ENCODE assay signal across 1 cellular context in genomic region chr1:23122796-23123195, GRCh38.
TF ChIP-seq lines count a peak whose summit lies in the region.

No MANE protein-coding gene starts in this region.

TF ChIP-seq in HepG2, 621 proteins besides CTCF, POLR2A, EP300 and RAD21 (continued from another document):
- TF ChIP-seq E2F1 (CRISPR knock-in tag; IDR thresholded peaks at IDR 0.05) = no peak
- TF ChIP-seq ZNF678 (CRISPR knock-in tag; IDR thresholded peaks at IDR 0.05) = no peak
- TF ChIP-seq ZFP36L2 (CRISPR knock-in tag; IDR thresholded peaks at IDR 0.05) = no peak
- no peak for TF ChIP-seq SRSF9 (IDR thresholded peaks at IDR 0.05; ENCODE audit: borderline replicate concordance, insufficient read depth, low read depth, low read length, poor library complexity, severe bottlenecking)
- no peak for TF ChIP-seq SNAPC5 (CRISPR knock-in tag; IDR thresholded peaks at IDR 0.05; ENCODE audit: borderline replicate concordance)
- no peak for TF ChIP-seq POLR2AphosphoS5 (IDR thresholded peaks at IDR 0.05; ENCODE audit: low read depth, low read length)
- TF ChIP-seq ZNF646 (CRISPR knock-in tag; IDR thresholded peaks at IDR 0.05) = no peak
- no peak for TF ChIP-seq ZFAT (CRISPR knock-in tag; conservative IDR thresholded peaks at IDR 0.05)
- no peak for TF ChIP-seq ZNF761 (CRISPR knock-in tag; conservative IDR thresholded peaks at IDR 0.05)
- no peak for TF ChIP-seq ZNF770 (CRISPR knock-in tag; IDR thresholded peaks at IDR 0.05)
- TF ChIP-seq RBFOX2 (IDR thresholded peaks at IDR 0.05; ENCODE audit: low read depth, low read length) = no peak
- no peak for TF ChIP-seq FOXA3 (CRISPR knock-in tag; IDR thresholded peaks at IDR 0.05)
- no peak for TF ChIP-seq THAP8 (CRISPR knock-in tag; IDR thresholded peaks at IDR 0.05; ENCODE audit: borderline replicate concordance)
- no peak for TF ChIP-seq ZNF253 (CRISPR knock-in tag; IDR thresholded peaks at IDR 0.05; ENCODE audit: borderline replicate concordance)
- no peak for TF ChIP-seq RFXAP (CRISPR knock-in tag; IDR thresholded peaks at IDR 0.05; ENCODE audit: borderline replicate concordance)
